8 cellular contexts compared by ENCODE assay signal in the genomic region with DNA sequence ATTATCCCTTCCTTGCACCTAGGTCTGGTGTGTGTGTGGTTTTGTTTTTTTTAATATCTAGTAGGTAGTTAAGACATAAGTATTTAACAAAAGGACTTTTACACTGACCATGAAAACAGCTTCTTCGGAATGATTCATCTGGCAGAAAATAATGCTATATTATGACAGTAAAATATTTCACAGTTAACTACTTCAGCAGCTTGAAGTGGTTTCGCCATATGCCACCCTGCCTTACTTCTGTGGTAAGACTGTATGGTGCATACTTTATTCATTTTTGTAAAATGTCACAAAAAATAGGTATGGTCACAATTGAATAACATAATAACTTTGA. TPM values are rescaled to one million over a fixed set of nuclear protein-coding genes. Genes with fewer than 3 reads are reported as not detected.
A peak's percentile ranks its signal among the peaks of the same experiment; 100 is the strongest.
DNase-seq lines count a peak whose midpoint lies in the region; ATAC-seq and TF ChIP-seq lines count a peak whose summit lies in the region.

No MANE protein-coding gene starts in this region.

- H3K27ac Mint-ChIP-seq in CD4-positive, alpha-beta memory T cell = peak overlapping the region in 3 of 7 donors; percentile 53 to 84 (median 68)
- H3K27ac Mint-ChIP-seq in osteocyte (ENCODE audit: unreplicated experiment) = peak overlapping the region; percentile 96

- DNase-seq in CD4-positive, alpha-beta memory T cell = no peak
- no peak for DNase-seq in PC-9
- DNase-seq in epithelial cell of esophagus (ENCODE audit: low read depth) = no peak
- DNase-seq in osteocyte (ENCODE audit: extremely low spot score, unreplicated experiment) = no peak
- DNase-seq in HT-29 (ENCODE audit: low spot score) = no peak
- DNase-seq in erythroblast (lab: John Stamatoyannopoulos, UW) = no peak

- TF ChIP-seq CTCF in PC-9 (conservative IDR thresholded peaks at IDR 0.05) (no peak), epithelial cell of esophagus (IDR thresholded peaks at IDR 0.05; ENCODE audit: insufficient read depth, low read depth, low read length, missing control alignments) (no peak), osteocyte (IDR thresholded peaks at IDR 0.05) (no peak)

- peak overlapping the region in 1 of 2 donors; percentile 71 for H3K4me3 ChIP-seq in CD4-positive, alpha-beta memory T cell (ENCODE audit: low read length in 2 of 2)
- H3K4me3 ChIP-seq in PC-9 (peak overlapping the region; percentile 81), epithelial cell of esophagus (ENCODE audit: low read length) (peak overlapping the region; percentile 83)

- no peak for ATAC-seq in HG02759 (IDR thresholded peaks at IDR 0.05; ENCODE audit: unreplicated experiment)
- ATAC-seq in HG03097 (IDR thresholded peaks at IDR 0.05; ENCODE audit: low FRiP score, unreplicated experiment) = no peak

- H3K27me3 ChIP-seq in CD4-positive, alpha-beta memory T cell (ENCODE audit: insufficient read depth, low read length) = peaks cover 37% of the 10 kb centered on the region
- H3K27me3 ChIP-seq in PC-9 (ENCODE audit: insufficient read depth, low read depth) = no peaks in the 10 kb centered on the region

- peaks cover 43 to 58% of the 10 kb centered on the region in 2 donors for H3K27me3 Mint-ChIP-seq in CD4-positive, alpha-beta memory T cell
- no peaks in the 10 kb centered on the region for H3K27me3 Mint-ChIP-seq in osteocyte (ENCODE audit: unreplicated experiment)

- H3K36me3 Mint-ChIP-seq in CD4-positive, alpha-beta memory T cell = peaks cover 0 to 9% of the 10 kb centered on the region in 2 donors
- H3K36me3 Mint-ChIP-seq in osteocyte (ENCODE audit: unreplicated experiment) = no peaks in the 10 kb centered on the region

- no peaks in the 10 kb centered on the region for H3K9me2 ChIP-seq in PC-9 (ENCODE audit: insufficient read depth)

- peaks cover 25% of the 10 kb centered on the region for H3F3A ChIP-seq in PC-9 (ENCODE audit: insufficient read depth, low read depth)

- TF ChIP-seq POLR2A in erythroblast (IDR thresholded peaks at IDR 0.05; ENCODE audit: low read length) = no peak

- no TSS peak for BruUV-seq in PC-9 (replicated peaks; lab: Mats Ljungman, UMichigan)

- no peaks in the 10 kb centered on the region for H3K9me3 ChIP-seq in CD4-positive, alpha-beta memory T cell (ENCODE audit: control insufficient read depth in 1 of 2, low read length in 2 of 2)
- H3K9me3 ChIP-seq in PC-9 (ENCODE audit: insufficient read depth, low read depth) = no peaks in the 10 kb centered on the region

- H3K9me3 Mint-ChIP-seq in CD4-positive, alpha-beta memory T cell = peaks cover 0 to under 1% (median 0%) of the 10 kb centered on the region in 8 donors
- H3K9me3 Mint-ChIP-seq in osteocyte (ENCODE audit: unreplicated experiment) = no peaks in the 10 kb centered on the region

- H3K4me1 ChIP-seq in CD4-positive, alpha-beta memory T cell (ENCODE audit: insufficient read depth, low read length) = peaks cover 23% of the 10 kb centered on the region
- peaks cover 41% of the 10 kb centered on the region for H3K4me1 ChIP-seq in PC-9 (replicated peaks; ENCODE audit: insufficient read depth)

- no peak overlapping the region for H3K27ac ChIP-seq in CD4-positive, alpha-beta memory T cell (ENCODE audit: low read depth, low read length)
- peak overlapping the region; percentile 91 for H3K27ac ChIP-seq in PC-9

- H3K4me3 Mint-ChIP-seq in CD4-positive, alpha-beta memory T cell = peak overlapping the region; percentile 76 to 91 (median 86)
- peak overlapping the region; percentile 99 for H3K4me3 Mint-ChIP-seq in osteocyte (ENCODE audit: unreplicated experiment)

- POLR2A ChIA-PET in CD4-positive, alpha-beta memory T cell (lab: Charles Lee; ENCODE audit: partially characterized antibody) = interaction anchor here (0.6 kb wide), 1 partner anchor 854 kb away, joined by 3 read pairs; no protein-coding TSS in a partner anchor
- POLR2A ChIA-PET in PC-9 (lab: Charles Lee; ENCODE audit: unreplicated experiment) = interaction anchor here (0.5 to 0.7 kb wide), 3 partner anchors 10 to 375 kb away, joined by 3 to 10 read pairs (median 4); no protein-coding TSS in a partner anchor

- H3K79me2 ChIP-seq in PC-9 (ENCODE audit: low read depth) = peaks cover 38% of the 10 kb centered on the region

- H3K4me2 ChIP-seq in PC-9 = peak overlapping the region; percentile 80

- no peaks in the 10 kb centered on the region for H3K36me3 ChIP-seq in CD4-positive, alpha-beta memory T cell (ENCODE audit: insufficient read depth, low read length)
- H3K36me3 ChIP-seq in PC-9 (ENCODE audit: low read depth) = no peaks in the 10 kb centered on the region

- intact Hi-C loops in CD4-positive, alpha-beta memory T cell (cut with micrococcal nuclease) = loop anchor here (2.0 kb wide), 1 partner anchor 664 kb away; no protein-coding TSS in a partner anchor
- intact Hi-C loops in PC-9 (cut with micrococcal nuclease; ENCODE audit: unreplicated experiment) = loop anchor here (2.0 to 5.0 kb wide), 3 partner anchors 136 to 971 kb away; no protein-coding TSS in a partner anchor

- H4K20me1 ChIP-seq in PC-9 (ENCODE audit: insufficient read depth) = peaks cover 16% of the 10 kb centered on the region; the same call in 1 of the 2 replicates

- CTCF ChIA-PET in CD4-positive, alpha-beta memory T cell (lab: Charles Lee; ENCODE audit: partially characterized antibody) = interaction anchor here (0.9 to 1.6 kb wide), 2 partner anchors 16 to 666 kb away, joined by 3 to 4 read pairs; no protein-coding TSS in a partner anchor
- CTCF ChIA-PET in PC-9 (lab: Charles Lee) = interaction anchor here (0.6 kb wide), 1 partner anchor 666 kb away, joined by 3 read pairs; no protein-coding TSS in a partner anchor

- H3K4me1 Mint-ChIP-seq in CD4-positive, alpha-beta memory T cell = peaks cover 11 to 27% (median 19%) of the 10 kb centered on the region in 4 donors
- H3K4me1 Mint-ChIP-seq in osteocyte (ENCODE audit: unreplicated experiment) = peaks cover 26% of the 10 kb centered on the region

- H2AFZ ChIP-seq in PC-9 = peak overlapping the region; percentile 86

RNA-seq across cellular contexts. Expression of gene PTPRK, which starts 0.9 kb away (rescaled TPM):
- under 1 TPM; 0.47 to 0.61 TPM for total RNA-seq in CD4-positive, alpha-beta memory T cell
- polyA plus RNA-seq in CD4-positive, alpha-beta memory T cell = 1 to 10 TPM in 1 of 2 donors, not detected in 1; 1.5 TPM
- total RNA-seq in PC-9 (2021) = 82.5 and 89.3 TPM in 2 replicates
- total RNA-seq in osteocyte = 130 and 131 TPM in 2 replicates
- total RNA-seq in HT-29 (2014; rRNA removed; shearing (Covaris generic)) = 127 and 190 TPM in 2 replicates

Comparison
In these comparisons a context has a peak if more than half of its experiments do, and no peak if none do; other contexts are left out.
1. RNA of gene PTPRK, which starts 0.9 kb away (total RNA-seq): 127 to 190 TPM in HT-29, 130 to 131 TPM in osteocyte and 82.5 to 89.3 TPM in PC-9; 0.47 to 0.61 TPM in CD4-positive, alpha-beta memory T cell; every median in the first group is over 10 times any median in the second.